In the genomic region with DNA sequence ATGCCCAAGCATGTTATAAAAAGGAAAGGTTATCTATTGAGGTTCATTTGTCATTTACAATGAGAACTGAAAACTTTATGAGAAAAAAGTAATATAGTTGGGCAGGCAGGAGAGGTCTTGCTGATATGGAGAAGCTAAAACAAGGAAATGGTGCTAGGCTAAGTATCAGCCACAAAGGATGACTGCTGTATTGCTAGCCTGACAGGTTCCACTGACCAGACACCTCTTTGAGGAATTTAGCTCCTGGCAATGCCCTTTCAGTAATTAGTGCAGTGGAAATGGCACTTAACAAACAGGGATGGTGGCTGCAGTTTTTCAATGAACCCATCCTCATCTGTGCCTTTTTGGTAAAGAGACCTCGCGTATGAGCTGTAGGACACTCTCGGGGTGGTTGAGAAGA, we compare ENCODE assay signal across 15 cellular contexts.
A peak's percentile ranks its signal among the peaks of the same experiment; 100 is the strongest.
DNase-seq lines count a peak whose midpoint lies in the region; ATAC-seq, FAIRE-seq and TF ChIP-seq lines count a peak whose summit lies in the region.
"Had no signal": no experiment of that assay in that cellular context is flagged by ENCODE, and none has a peak within 500 bp of the region (broad histone marks: within the 10 kb centered on the region; RNA-seq: fewer than 3 reads in every experiment).

No MANE protein-coding gene starts in this region.

- H3K27me3 ChIP-seq in breast epithelium, result no peaks in the 10 kb centered on the region
- no peaks in the 10 kb centered on the region for H3K27me3 ChIP-seq in smooth muscle cell (ENCODE audit: low read depth)
- H3K27me3 ChIP-seq in neural progenitor cell, result no peaks in the 10 kb centered on the region
- H3K27me3 ChIP-seq: BLaER1 had no signal

- H3K9ac ChIP-seq in smooth muscle cell (ENCODE audit: low read depth) (no peak overlapping the region), neural progenitor cell (no peak overlapping the region)
- H3K9ac ChIP-seq: BLaER1 had no signal

- CTCF ChIA-PET in MCF 10A (lab: Yijun Ruan, JAX), result interaction anchor here (0.6 to 0.7 kb wide), 3 partner anchors 9 to 333 kb away, joined by 3 read pairs; no protein-coding TSS in a partner anchor

- DNase-seq in MCF 10A (ENCODE audit: unreplicated experiment) (no peak), breast epithelium (ENCODE audit: low spot score in 2 of 2) (no peak), GM18507 (ENCODE audit: extremely low spot score, insufficient read length, low read depth) (no peak), epithelial cell of esophagus (ENCODE audit: low read depth) (peak; percentile 48), smooth muscle cell (lab: John Stamatoyannopoulos, UW; ENCODE audit: unreplicated experiment) (no peak), neural progenitor cell (ENCODE audit: low spot score) (no peak)
- DNase-seq: 8988T; Caco-2; CD8-positive, alpha-beta memory T cell; DND-41; GF-D8; H7 had no signal

- no TSS peak for BruUV-seq in MCF 10A (replicated peaks; lab: Mats Ljungman, UMichigan)

- no peaks in the 10 kb centered on the region for H3K4me1 Mint-ChIP-seq in MCF 10A (ENCODE audit: insufficient read depth, unreplicated experiment)
- no peaks in the 10 kb centered on the region for H3K4me1 Mint-ChIP-seq in neural progenitor cell
- H3K4me1 Mint-ChIP-seq: GM23338 had no signal

- no peak for TF ChIP-seq POLR2A in breast epithelium (IDR thresholded peaks at IDR 0.05)

- H2AFZ ChIP-seq in smooth muscle cell (ENCODE audit: low read depth) (no peak overlapping the region), neural progenitor cell (replicated peaks) (no peak overlapping the region)
- H2AFZ ChIP-seq: GM23338 had no signal

- H3K9me3 ChIP-seq in breast epithelium (no peaks in the 10 kb centered on the region), smooth muscle cell (replicated peaks; ENCODE audit: low read depth) (no peaks in the 10 kb centered on the region), neural progenitor cell (ENCODE audit: low read depth) (no peaks in the 10 kb centered on the region)
- H3K9me3 ChIP-seq: BLaER1, Caco-2 had no signal

- POLR2A ChIA-PET in MCF 10A (lab: Yijun Ruan, JAX), result interaction anchor here (1.0 kb wide), 1 partner anchor 113 kb away, joined by 4 read pairs; no protein-coding TSS in a partner anchor

- TF ChIP-seq CTCF in MCF 10A (IDR thresholded peaks at IDR 0.05; ENCODE audit: unreplicated experiment) (no peak), breast epithelium (IDR thresholded peaks at IDR 0.05) (no peak), epithelial cell of esophagus (IDR thresholded peaks at IDR 0.05; ENCODE audit: insufficient read depth, low read depth, low read length, missing control alignments) (no peak), smooth muscle cell (IDR thresholded peaks at IDR 0.05; ENCODE audit: borderline replicate concordance, insufficient read depth, poor library complexity, severe bottlenecking) (no peak), neural progenitor cell (IDR thresholded peaks at IDR 0.05) (no peak)

- peak; percentile 24 for FAIRE-seq in GM18507 (lab: Jason Lieb, UNC)

- H3K36me3 Mint-ChIP-seq in MCF 10A (ENCODE audit: insufficient read depth, unreplicated experiment) (peaks cover 17% of the 10 kb centered on the region), neural progenitor cell (peaks cover 12% of the 10 kb centered on the region)

- H3K27me3 Mint-ChIP-seq in MCF 10A (ENCODE audit: insufficient read depth, unreplicated experiment), result no peaks in the 10 kb centered on the region
- no peaks in the 10 kb centered on the region for H3K27me3 Mint-ChIP-seq in neural progenitor cell (ENCODE audit: insufficient read depth, low read depth)
- H3K27me3 Mint-ChIP-seq: CD8-positive, alpha-beta memory T cell had no signal

- no peak overlapping the region for H3K4me2 ChIP-seq in smooth muscle cell
- H3K4me2 ChIP-seq in neural progenitor cell, result no peak overlapping the region
- H3K4me2 ChIP-seq: BLaER1, GM23338 had no signal

- H3K4me3 Mint-ChIP-seq in MCF 10A (ENCODE audit: unreplicated experiment) (no peak overlapping the region), neural progenitor cell (no peak overlapping the region)
- H3K4me3 Mint-ChIP-seq: CD8-positive, alpha-beta memory T cell; GM23338 had no signal

- H3K27ac ChIP-seq in breast epithelium (no peak overlapping the region), smooth muscle cell (ENCODE audit: low read depth) (peak overlapping the region; percentile 2), neural progenitor cell (no peak overlapping the region)
- H3K27ac ChIP-seq: BLaER1 had no signal

- H3K79me2 ChIP-seq in smooth muscle cell (ENCODE audit: low read depth) (peaks cover 31% of the 10 kb centered on the region), neural progenitor cell (ENCODE audit: low read depth) (peaks cover 8% of the 10 kb centered on the region)

- peak overlapping the region; percentile 13 for H3K27ac Mint-ChIP-seq in MCF 10A (ENCODE audit: low read depth, unreplicated experiment)
- no peak overlapping the region for H3K27ac Mint-ChIP-seq in neural progenitor cell
- H3K27ac Mint-ChIP-seq: GM23338 had no signal

- no peaks in the 10 kb centered on the region for H3K36me3 ChIP-seq in breast epithelium
- H3K36me3 ChIP-seq in smooth muscle cell (ENCODE audit: low read depth), result no peaks in the 10 kb centered on the region
- no peaks in the 10 kb centered on the region for H3K36me3 ChIP-seq in neural progenitor cell

- H4K20me1 ChIP-seq in smooth muscle cell (ENCODE audit: low read depth) (peaks cover 93% of the 10 kb centered on the region), neural progenitor cell (ENCODE audit: low read depth) (no peaks in the 10 kb centered on the region)

- no peaks in the 10 kb centered on the region for H3F3A ChIP-seq in smooth muscle cell (ENCODE audit: low read depth)
- H3F3A ChIP-seq in neural progenitor cell (ENCODE audit: low read depth), result no peaks in the 10 kb centered on the region

- H3K9me3 Mint-ChIP-seq in MCF 10A (ENCODE audit: unreplicated experiment) (no peaks in the 10 kb centered on the region), neural progenitor cell (no peaks in the 10 kb centered on the region)
- H3K9me3 Mint-ChIP-seq: CD8-positive, alpha-beta memory T cell; GM23338 had no signal

- WGBS in smooth muscle cell (ENCODE audit: low lambda C conversion rate), result 81% methylated on average over 3 of the region's 3 CpGs

- H3K4me1 ChIP-seq in breast epithelium, result no peaks in the 10 kb centered on the region
- no peaks in the 10 kb centered on the region for H3K4me1 ChIP-seq in smooth muscle cell (ENCODE audit: low read depth)
- H3K4me1 ChIP-seq in neural progenitor cell, result no peaks in the 10 kb centered on the region
- H3K4me1 ChIP-seq: BLaER1, Caco-2 had no signal

- intact Hi-C loops in MCF 10A (cut with micrococcal nuclease), result no loop called here
- intact Hi-C loops in breast epithelium (cut with DNase I; ENCODE audit: low total_unique reads), result no loop called here

- no peak for ATAC-seq in GM21381 (IDR thresholded peaks at IDR 0.05; ENCODE audit: unreplicated experiment)
- ATAC-seq: GM23338 had no signal

- H3K4me3 ChIP-seq in breast epithelium (no peak overlapping the region), epithelial cell of esophagus (ENCODE audit: low read length) (no peak overlapping the region), smooth muscle cell (no peak overlapping the region), neural progenitor cell (no peak overlapping the region)
- H3K4me3 ChIP-seq: BLaER1, GM23338 had no signal
